In genomic region chr9:17580119-17580518, GRCh38 we compare ENCODE assay signal across 27 cellular contexts. TPM values are rescaled to one million over a fixed set of nuclear protein-coding genes. Genes with fewer than 3 reads are reported as not detected.
DNase-seq lines count a peak whose midpoint lies in the region; ATAC-seq, FAIRE-seq and TF ChIP-seq lines count a peak whose summit lies in the region.
"Had no signal": no experiment of that assay in that cellular context is flagged by ENCODE, and none has a peak within 500 bp of the region (broad histone marks: within the 10 kb centered on the region; RNA-seq: fewer than 3 reads in every experiment).

No MANE protein-coding gene starts in this region.

- peaks cover 29% of the 10 kb centered on the region for H3K27me3 ChIP-seq in PC-3 (ENCODE audit: low read length)
- H3K27me3 ChIP-seq: BLaER1 treated with 17β-estradiol and CSF1 and Interleukin-3, amounts not matched to agents 10 nM and 100 nM had no signal

- H3K4me2 ChIP-seq in PC-3 (ENCODE audit: low read length), result peak overlapping the region; percentile 80
- H3K4me2 ChIP-seq: BLaER1 treated with 17β-estradiol and CSF1 and Interleukin-3, amounts not matched to agents 10 nM and 100 nM had no signal

- peak overlapping the region; percentile 43 for H3K4me3 Mint-ChIP-seq in progenitor cell of endocrine pancreas (ENCODE audit: low read depth)
- H3K4me3 Mint-ChIP-seq: stimulated activated effector memory CD8-positive, alpha-beta T cell treated with anti-CD3 and anti-CD28 coated beads, Interleukin-12 subunit alpha, Interleukin-12 subunit beta, amount 100 ng/mL, for 72 hours had no signal

- H3K4me1 Mint-ChIP-seq in progenitor cell of endocrine pancreas (ENCODE audit: low read depth), result no peaks in the 10 kb centered on the region

- no peaks in the 10 kb centered on the region for H3K36me3 Mint-ChIP-seq in progenitor cell of endocrine pancreas (ENCODE audit: insufficient read depth)
- H3K36me3 Mint-ChIP-seq: stimulated activated effector memory CD8-positive, alpha-beta T cell treated with anti-CD3 and anti-CD28 coated beads, Interleukin-12 subunit alpha, Interleukin-12 subunit beta, amount 100 ng/mL, for 72 hours had no signal

- H3K9me3 ChIP-seq in PC-3 (ENCODE audit: low read length), result no peaks in the 10 kb centered on the region
- H3K9me3 ChIP-seq: tibial nerve had no signal

- H3K9me3 Mint-ChIP-seq in progenitor cell of endocrine pancreas (ENCODE audit: low read depth), result no peaks in the 10 kb centered on the region

- no peak for ATAC-seq in PC-3
- ATAC-seq: Panc1 had no signal

- TF ChIP-seq POLR2A in erythroblast (IDR thresholded peaks at IDR 0.05; ENCODE audit: low read length) (no peak), GM12891 (IDR thresholded peaks at IDR 0.05; ENCODE audit: low read depth, low read length) (no peak)

- H3F3A ChIP-seq in PC-3 (ENCODE audit: low read length, unreplicated experiment), result no peaks in the 10 kb centered on the region

- no peak for FAIRE-seq in GM12891 (lab: Jason Lieb, UNC)
- FAIRE-seq: keratinocyte had no signal

- peak overlapping the region; percentile 71 for H3K4me3 ChIP-seq in PC-3 (ENCODE audit: low read length)
- H3K4me3 ChIP-seq in iPS-11a (ENCODE audit: low read depth, low read length), result peak overlapping the region; percentile 66
- H3K4me3 ChIP-seq: BLaER1 treated with 17β-estradiol and CSF1 and Interleukin-3, amounts not matched to agents 10 nM and 100 nM had no signal

- H3K79me2 ChIP-seq in PC-3 (ENCODE audit: low read length), result no peaks in the 10 kb centered on the region

- no peak overlapping the region for H2AFZ ChIP-seq in PC-3 (ENCODE audit: low read length)

- no peaks in the 10 kb centered on the region for H3K9me2 ChIP-seq in PC-3 (replicated peaks; ENCODE audit: low read length)

- no peak overlapping the region for H3K27ac ChIP-seq in PC-3 (ENCODE audit: low read length)
- H3K27ac ChIP-seq: 22Rv1; BLaER1 treated with 17β-estradiol and CSF1 and Interleukin-3, amounts not matched to agents 10 nM and 100 nM; tibial nerve had no signal

- POLR2A ChIA-PET in PC-3 (lab: Charles Lee; ENCODE audit: unreplicated experiment), result no interaction called here

- no peaks in the 10 kb centered on the region for H3K4me1 ChIP-seq in PC-3 (ENCODE audit: insufficient read depth, low read length)
- H3K4me1 ChIP-seq: BLaER1 treated with 17β-estradiol and CSF1 and Interleukin-3, amounts not matched to agents 10 nM and 100 nM had no signal

- peaks cover 57% of the 10 kb centered on the region for H3K27me3 Mint-ChIP-seq in progenitor cell of endocrine pancreas

- DNase-seq in DMS 273 (lab: John Stamatoyannopoulos, UW; ENCODE audit: unreplicated experiment), result peak; percentile 39
- DNase-seq in DMS 273 treated with DMSO at 0.1 percent for 48 hours (lab: John Stamatoyannopoulos, UW), result no peak
- DNase-seq in PC-3, result no peak
- DNase-seq in progenitor cell of endocrine pancreas (ENCODE audit: low spot score, unreplicated experiment), result no peak
- no peak for DNase-seq in erythroblast (lab: John Stamatoyannopoulos, UW)
- DNase-seq in NCI-H226, result no peak
- DNase-seq in GM12891 (ENCODE audit: insufficient read length, low spot score), result no peak
- DNase-seq: activated CD4-positive, alpha-beta T cell treated with anti-CD3 and anti-CD28 coated beads for 4 hours; activated CD8-positive, alpha-beta memory T cell treated with anti-CD3 and anti-CD28 coated beads for 24 hours; activated T-cell treated with anti-CD3 and anti-CD28 coated beads for 4 hours; DMS79; GDM1; mesendoderm; NCI-H1436 treated with DMSO at 0.1 percent for 48 hours; NCI-H2081 treated with DMSO at 0.1 percent for 48 hours; NCI-H446 treated with DMSO at 0.1 percent for 48 hours; SIG-M5; T-helper 9 cell had no signal

- intact Hi-C loops in PC-3 (cut with micrococcal nuclease), result no loop called here

- no peak for TF ChIP-seq CTCF in PC-3 (conservative IDR thresholded peaks at IDR 0.05; ENCODE audit: low read depth, low read length)
- TF ChIP-seq CTCF in progenitor cell of endocrine pancreas (IDR thresholded peaks at IDR 0.05; ENCODE audit: unreplicated experiment), result no peak

- H3K36me3 ChIP-seq in PC-3 (ENCODE audit: low read depth, low read length), result no peaks in the 10 kb centered on the region
- H3K36me3 ChIP-seq: BLaER1 treated with 17β-estradiol and CSF1 and Interleukin-3, amounts not matched to agents 10 nM and 100 nM; tibial nerve had no signal

- no peaks in the 10 kb centered on the region for H4K20me1 ChIP-seq in PC-3 (ENCODE audit: low read length)
- H4K20me1 ChIP-seq: BLaER1 treated with 17β-estradiol and CSF1 and Interleukin-3, amounts not matched to agents 10 nM and 100 nM had no signal

- CTCF ChIA-PET in PC-3 (lab: Charles Lee), result no interaction called here

- BruUV-seq in PC-3 (replicated peaks; lab: Mats Ljungman, UMichigan), result TSS peak; percentile 39

- no peak overlapping the region for H3K9ac ChIP-seq in PC-3 (ENCODE audit: low read length)
- H3K9ac ChIP-seq: BLaER1 treated with 17β-estradiol and CSF1 and Interleukin-3, amounts not matched to agents 10 nM and 100 nM had no signal

- H3K27ac Mint-ChIP-seq in progenitor cell of endocrine pancreas, result no peak overlapping the region
- H3K27ac Mint-ChIP-seq: activated naive CD4-positive, alpha-beta T cell treated with anti-CD3 and anti-CD28 coated beads, Interleukin-2, amount 50 U/mL, for 72 hours; IgD-negative memory B cell; stimulated activated effector memory CD8-positive, alpha-beta T cell treated with anti-CD3 and anti-CD28 coated beads, Interleukin-12 subunit alpha, Interleukin-12 subunit beta, amount 100 ng/mL, for 72 hours had no signal

TF ChIP-seq in GM12891, 5 proteins besides CTCF, POLR2A, EP300 and RAD21:
- TF ChIP-seq TAF1 (IDR thresholded peaks at IDR 0.05; ENCODE audit: low read depth, low read length), result no peak
- TF ChIP-seq SPI1 (IDR thresholded peaks at IDR 0.05; ENCODE audit: low read depth, low read length), result no peak
- no peak for TF ChIP-seq POU2F2 (IDR thresholded peaks at IDR 0.05; ENCODE audit: low read depth, low read length)
- no peak for TF ChIP-seq POLR2AphosphoS5 (IDR thresholded peaks at IDR 0.05; ENCODE audit: low read depth, low read length)
- TF ChIP-seq PAX5 (IDR thresholded peaks at IDR 0.05; ENCODE audit: insufficient read depth, low read length, severe bottlenecking), result no peak

RNA-seq across cellular contexts. Expression of gene SH3GL2, which starts 1.3 kb away (rescaled TPM):
- total RNA-seq in PC-3 (2014; rRNA removed) (1.4 and 2.9 TPM in 2 replicates), progenitor cell of endocrine pancreas (2.1 and 3.3 TPM in 2 replicates)
- polyA plus RNA-seq in GM12891 (2012; ENCODE audit: low read depth, missing spikeins), result 0.04 TPM
- total RNA-seq: activated naive CD4-positive, alpha-beta T cell treated with anti-CD3 and anti-CD28 coated beads, Interleukin-2, amount 50 U/mL, for 72 hours; tibial nerve had no signal
- polyA plus RNA-seq: IgD-negative memory B cell, keratinocyte had no signal
